Comparison of ENCODE assay signal across 24 cellular contexts in genomic region chr10:124062390-124062789, GRCh38. TPM values are rescaled to one million over a fixed set of nuclear protein-coding genes. Genes with fewer than 3 reads are reported as not detected.
A peak's percentile ranks its signal among the peaks of the same experiment; 100 is the strongest.
DNase-seq lines count a peak whose midpoint lies in the region; ATAC-seq and TF ChIP-seq lines count a peak whose summit lies in the region.
"Had no signal": no experiment of that assay in that cellular context is flagged by ENCODE, and none has a peak within 500 bp of the region (broad histone marks: within the 10 kb centered on the region; RNA-seq: fewer than 3 reads in every experiment).

No MANE protein-coding gene starts in this region.

- H3K27me3 Mint-ChIP-seq in WTC11 (ENCODE audit: low read depth) = no peaks in the 10 kb centered on the region
- H3K27me3 Mint-ChIP-seq: stimulated activated naive B cell treated with anti-CD40 and anti-IgM and Interleukin-4, amounts not matched to agents 10 μg/mL and 1 μg/mL and 100 μg/mL, for 72 hours had no signal

- H3K27ac ChIP-seq in SK-N-SH (ENCODE audit: low read depth in 2 of 2, low read length in 1 of 2) (no peak overlapping the region), muscle layer of colon (ENCODE audit: low read depth, low read length) (peak overlapping the region; percentile 6), right atrium auricular region (no peak overlapping the region), left ventricle myocardium inferior (replicated peaks) (no peak overlapping the region)

- no peak overlapping the region for H3K4me3 Mint-ChIP-seq in WTC11
- H3K4me3 Mint-ChIP-seq: activated CD4-positive, alpha-beta T cell treated with anti-CD3 and anti-CD28 coated beads for 36 hours; naive thymus-derived CD8-positive, alpha-beta T cell; stimulated activated naive B cell treated with anti-CD40 and anti-IgM and Interleukin-4, amounts not matched to agents 10 μg/mL and 1 μg/mL and 100 μg/mL, for 72 hours had no signal

- no peak overlapping the region for H3K4me3 ChIP-seq in SK-N-SH (ENCODE audit: low read depth in 2 of 2, low read length in 1 of 2)
- peak overlapping the region in 1 of 2 donors; percentile 12 for H3K4me3 ChIP-seq in muscle layer of colon (ENCODE audit: low read depth in 1 of 2, low read length in 2 of 2)
- no peak overlapping the region for H3K4me3 ChIP-seq in right atrium auricular region
- H3K4me3 ChIP-seq in left ventricle myocardium inferior = no peak overlapping the region
- H3K4me3 ChIP-seq: heart right ventricle, pancreas, Peyer's patch had no signal

- intact Hi-C loops in left ventricle myocardium inferior (cut with micrococcal nuclease) = no loop called here

- DNase-seq in SK-N-SH = peak; percentile 56
- DNase-seq in WTC11 (ENCODE audit: low spot score) = no peak
- DNase-seq in NCI-H1417 (lab: John Stamatoyannopoulos, UW) = no peak
- DNase-seq in right atrium auricular region (ENCODE audit: low spot score) = no peak
- DNase-seq in left ventricle myocardium inferior = no peak
- DNase-seq: 8988T; activated CD4-positive, alpha-beta T cell treated with anti-CD3 and anti-CD28 coated beads for 36 hours; activated T-cell treated with anti-CD3 and anti-CD28 coated beads, Interleukin-2, amount 50 U/mL, for 1 hour; effector memory CD4-positive, alpha-beta T cell; erythroblast; foreskin fibroblast; heart right ventricle; naive thymus-derived CD8-positive, alpha-beta T cell; NCI-H1105; NCI-H2081 treated with DMSO at 0.1 percent for 48 hours; Peyer's patch; stimulated activated CD4-positive, alpha-beta T cell treated with anti-CD3 and anti-CD28 coated beads, Interleukin-12 subunit alpha, Interleukin-12 subunit beta, amount 100 ng/mL, for 4 hours; stimulated activated CD4-positive, alpha-beta T cell treated with anti-CD3 and anti-CD28 coated beads, Interleukin-4, amount 100 ng/mL, for 24 hours; stimulated activated naive B cell treated with anti-CD40 and anti-IgM and Interleukin-4, amounts not matched to agents 10 μg/mL and 1 μg/mL and 100 μg/mL, for 72 hours; T-helper 1 cell had no signal

- CTCF ChIA-PET in SK-N-SH (lab: Yijun Ruan, JAX) (interaction anchor here (2.1 kb wide), 1 partner anchor 68 kb away, joined by 6 read pairs; no protein-coding TSS in a partner anchor), WTC11 (lab: Charles Lee) (interaction anchor here (1.0 kb wide), 1 partner anchor 14 kb away, joined by 3 read pairs; no protein-coding TSS in a partner anchor)

- H3K79me2 ChIP-seq in SK-N-SH (ENCODE audit: insufficient read depth) = no peaks in the 10 kb centered on the region

- H3K9me3 ChIP-seq in SK-N-SH = no peaks in the 10 kb centered on the region
- H3K9me3 ChIP-seq in muscle layer of colon (ENCODE audit: low read length) = no peaks in the 10 kb centered on the region
- H3K9me3 ChIP-seq in right atrium auricular region = no peaks in the 10 kb centered on the region
- no peaks in the 10 kb centered on the region for H3K9me3 ChIP-seq in left ventricle myocardium inferior (replicated peaks)
- H3K9me3 ChIP-seq: heart right ventricle, pancreas, Peyer's patch had no signal

- no peaks in the 10 kb centered on the region for H3K36me3 Mint-ChIP-seq in WTC11
- H3K36me3 Mint-ChIP-seq: naive thymus-derived CD8-positive, alpha-beta T cell; stimulated activated naive B cell treated with anti-CD40 and anti-IgM and Interleukin-4, amounts not matched to agents 10 μg/mL and 1 μg/mL and 100 μg/mL, for 72 hours had no signal

- H3K4me1 ChIP-seq in SK-N-SH (ENCODE audit: control insufficient read depth in 1 of 2, insufficient read depth in 2 of 2, low read depth in 1 of 2, low read length in 1 of 2) (peaks cover 0 to 10% of the 10 kb centered on the region in 2 experiments; a peak in 1 of 4 replicates), muscle layer of colon (ENCODE audit: insufficient read depth, low read length) (peaks cover 74% of the 10 kb centered on the region), right atrium auricular region (peaks cover 0 to 18% of the 10 kb centered on the region in 2 donors), left ventricle myocardium inferior (peaks cover 10% of the 10 kb centered on the region)

- peak overlapping the region; percentile 83; the same call in 1 of the 2 replicates for H3K27ac Mint-ChIP-seq in WTC11
- H3K27ac Mint-ChIP-seq: activated CD4-positive, alpha-beta T cell treated with anti-CD3 and anti-CD28 coated beads for 36 hours; naive thymus-derived CD8-positive, alpha-beta T cell; stimulated activated naive B cell treated with anti-CD40 and anti-IgM and Interleukin-4, amounts not matched to agents 10 μg/mL and 1 μg/mL and 100 μg/mL, for 72 hours had no signal

- WGBS in SK-N-SH (ENCODE audit: low lambda C conversion rate) = 51% methylated on average over 14 of the region's 15 CpGs

- H3K27me3 ChIP-seq in SK-N-SH (ENCODE audit: insufficient read depth) (no peaks in the 10 kb centered on the region), muscle layer of colon (ENCODE audit: control insufficient read depth in 1 of 2, insufficient read depth in 2 of 2, low read length in 2 of 2) (no peaks in the 10 kb centered on the region), right atrium auricular region (no peaks in the 10 kb centered on the region), left ventricle myocardium inferior (ENCODE audit: low read depth) (peaks cover 41% of the 10 kb centered on the region)
- H3K27me3 ChIP-seq: pancreas, Peyer's patch had no signal

- TF ChIP-seq CTCF in SK-N-SH (IDR thresholded peaks at IDR 0.05) (no peak), WTC11 (IDR thresholded peaks at IDR 0.05) (no peak), right atrium auricular region (IDR thresholded peaks at IDR 0.05) (no peak), left ventricle myocardium inferior (IDR thresholded peaks at IDR 0.05; ENCODE audit: borderline replicate concordance) (no peak)

- no peak for ATAC-seq in SK-N-SH treated with all-trans-retinoic acid at 6 μM for 48 hours
- ATAC-seq in WTC11 = no peak
- ATAC-seq in HG02571 (IDR thresholded peaks at IDR 0.05; ENCODE audit: unreplicated experiment) = no peak
- ATAC-seq: activated CD4-positive, alpha-beta T cell treated with anti-CD3 and anti-CD28 coated beads for 36 hours; heart right ventricle; naive thymus-derived CD8-positive, alpha-beta T cell; pancreas; stimulated activated naive B cell treated with anti-CD40 and anti-IgM and Interleukin-4, amounts not matched to agents 10 μg/mL and 1 μg/mL and 100 μg/mL, for 72 hours had no signal

- no peaks in the 10 kb centered on the region for H3F3A ChIP-seq in SK-N-SH (replicated peaks; ENCODE audit: insufficient read depth)

- no peak overlapping the region for H3K4me2 ChIP-seq in SK-N-SH

- POLR2A ChIA-PET in SK-N-SH (lab: Yijun Ruan, JAX) = interaction anchor here (0.7 kb wide), 1 partner anchor 1827 kb away, joined by 3 read pairs; no protein-coding TSS in a partner anchor
- POLR2A ChIA-PET in WTC11 (lab: Charles Lee) = no interaction called here

- no peaks in the 10 kb centered on the region for H4K20me1 ChIP-seq in SK-N-SH (ENCODE audit: insufficient read depth)

- no peaks in the 10 kb centered on the region for H3K9me3 Mint-ChIP-seq in WTC11
- H3K9me3 Mint-ChIP-seq: naive thymus-derived CD8-positive, alpha-beta T cell; stimulated activated naive B cell treated with anti-CD40 and anti-IgM and Interleukin-4, amounts not matched to agents 10 μg/mL and 1 μg/mL and 100 μg/mL, for 72 hours had no signal

- no peaks in the 10 kb centered on the region for H3K36me3 ChIP-seq in SK-N-SH (replicated peaks in 1 of 2; ENCODE audit: control insufficient read depth in 1 of 2, insufficient read depth in 2 of 2, low read length in 1 of 2)
- H3K36me3 ChIP-seq in muscle layer of colon (ENCODE audit: insufficient read depth, low read length) = no peaks in the 10 kb centered on the region
- H3K36me3 ChIP-seq in right atrium auricular region = no peaks in the 10 kb centered on the region
- H3K36me3 ChIP-seq in left ventricle myocardium inferior = no peaks in the 10 kb centered on the region
- H3K36me3 ChIP-seq: pancreas, Peyer's patch had no signal

- H3K9me2 ChIP-seq in SK-N-SH = no peaks in the 10 kb centered on the region

- H2AFZ ChIP-seq in SK-N-SH (ENCODE audit: low read depth) = no peak overlapping the region

- TF ChIP-seq EP300 in SK-N-SH (IDR thresholded peaks at IDR 0.05; ENCODE audit: borderline replicate concordance in 1 of 2, low read depth in 1 of 2, low read length in 1 of 2) = peak in 1 of 2 experiments; percentile 31; a peak in 1 of 4 replicates

- TF ChIP-seq RAD21 in SK-N-SH (IDR thresholded peaks at IDR 0.05; ENCODE audit: low read length) = no peak

- H3K9ac ChIP-seq in SK-N-SH (no peak overlapping the region), muscle layer of colon (ENCODE audit: low read length) (no peak overlapping the region)

- peaks cover 38% of the 10 kb centered on the region for H3K4me1 Mint-ChIP-seq in WTC11

TF ChIP-seq in SK-N-SH, 30 proteins besides CTCF, POLR2A, EP300 and RAD21:
- TF ChIP-seq FOXM1 (IDR thresholded peaks at IDR 0.05; ENCODE audit: low read depth) = no peak
- peak; percentile 43; the same call in 1 of the 2 replicates for TF ChIP-seq GATA2 (CRISPR knock-in tag; IDR thresholded peaks at IDR 0.05)
TF ChIP-seq in SK-N-SH: peak in this region for 1.

TF ChIP-seq in SK-N-SH treated with all-trans-retinoic acid at 6 μM for 48 hours, 23 proteins besides CTCF, POLR2A, EP300 and RAD21 (continues in another document):
- TF ChIP-seq ZNF8 (CRISPR knock-in tag; IDR thresholded peaks at IDR 0.05) = no peak
- no peak for TF ChIP-seq ZNF70 (CRISPR knock-in tag; IDR thresholded peaks at IDR 0.05)
- TF ChIP-seq ZFP3 (CRISPR knock-in tag; IDR thresholded peaks at IDR 0.05) = no peak
- no peak for TF ChIP-seq OSR1 (CRISPR knock-in tag; IDR thresholded peaks at IDR 0.05)
- TF ChIP-seq TOX (CRISPR knock-in tag; IDR thresholded peaks at IDR 0.05; ENCODE audit: borderline replicate concordance) = no peak

TF ChIP-seq in WTC11, 78 proteins besides CTCF, POLR2A, EP300 and RAD21 (continues in another document):
- no peak for TF ChIP-seq E2F1 (CRISPR knock-in tag; IDR thresholded peaks at IDR 0.05)

RNA-seq across cellular contexts. Expression of gene CHST15, which starts 31.0 kb away (rescaled TPM):
- 0.02 TPM in 2 replicates for polyA plus RNA-seq in SK-N-SH (2012; rRNA removed)
- polyA plus RNA-seq in SK-N-SH (2012; cell fraction: cytosol; rRNA removed) = 0.01 and 0.05 TPM in 2 replicates
- polyA plus RNA-seq in SK-N-SH (2012; cell fraction: nucleus; rRNA removed) = 0.02 and 0.06 TPM in 2 replicates
- total RNA-seq in WTC11 (2021) (7.9 to 10.7 TPM (median 9.1 TPM) in 3 replicates), right atrium auricular region (10 to 100 TPM in 1 of 2 donors, 1 to 10 TPM in 1; 7.0 to 14.2 TPM), left ventricle myocardium inferior (4.5 TPM)
